ENCODE assay signal across 8 cellular contexts in the genomic region with DNA sequence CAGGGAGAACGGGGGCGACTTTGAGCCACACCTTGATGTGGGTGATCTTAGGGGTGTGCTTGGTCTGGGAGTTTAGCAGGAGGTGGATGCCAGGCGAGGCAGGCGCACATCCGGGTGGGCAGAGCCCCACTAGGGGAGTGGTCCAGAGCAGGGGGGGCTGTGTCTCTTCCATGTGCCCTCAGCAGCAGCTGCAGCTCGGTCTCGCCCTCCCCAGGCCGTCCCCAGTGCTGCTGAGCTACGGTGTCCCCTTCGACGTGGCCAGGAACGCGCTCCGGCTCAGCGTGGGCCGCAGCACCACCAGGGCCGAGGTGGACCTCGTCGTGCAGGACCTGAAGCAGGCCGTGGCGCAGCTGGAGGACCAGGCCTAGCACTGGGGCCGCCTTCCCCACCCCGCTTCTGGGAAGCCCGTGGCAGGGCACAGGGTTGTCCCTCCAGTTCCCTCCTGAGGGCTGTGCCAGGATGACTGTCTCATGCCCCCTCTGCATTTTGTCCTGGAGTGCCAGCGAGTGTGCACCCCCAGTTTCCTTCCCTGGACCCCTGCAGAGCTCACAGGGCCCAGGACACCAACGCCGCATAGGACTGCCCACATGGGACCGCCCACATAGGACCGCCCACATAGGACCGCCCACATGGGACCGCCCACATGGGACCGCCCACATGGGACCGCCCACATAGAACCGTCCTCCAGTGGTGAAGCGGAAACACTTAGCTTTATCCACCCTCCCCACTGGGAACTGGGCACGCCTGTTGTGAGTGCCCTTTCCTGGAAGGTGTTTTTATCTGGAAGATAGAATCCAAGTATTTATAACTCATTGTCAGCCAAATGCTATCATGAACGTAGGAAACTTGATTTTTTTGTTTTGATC. TPM values are rescaled to one million over a fixed set of nuclear protein-coding genes. Genes with fewer than 3 reads are reported as not detected.
A peak's percentile ranks its signal among the peaks of the same experiment; 100 is the strongest.
DNase-seq lines count a peak whose midpoint lies in the region; ATAC-seq and TF ChIP-seq lines count a peak whose summit lies in the region.

No MANE protein-coding gene starts in this region.

- no peak overlapping the region for H3K4me3 ChIP-seq in CD8-positive, alpha-beta memory T cell (ENCODE audit: low read length)
- H3K4me3 ChIP-seq in SK-N-MC (peak overlapping the region; percentile 29), fibroblast of lung (replicated peaks in 1 of 4; ENCODE audit: control extremely low read depth in 1 of 4, insufficient read depth in 1 of 4, low read depth in 3 of 4, low read length in 4 of 4) (no peak overlapping the region), brain microvascular endothelial cell (ENCODE audit: low read depth, low read length) (no peak overlapping the region)

- no peak overlapping the region for H3K27ac ChIP-seq in CD8-positive, alpha-beta memory T cell (ENCODE audit: low read depth, low read length)
- no peak overlapping the region for H3K27ac ChIP-seq in SK-N-MC
- no peak overlapping the region for H3K27ac ChIP-seq in fibroblast of lung (ENCODE audit: insufficient read depth, low read length)
- H3K27ac ChIP-seq in brain microvascular endothelial cell = no peak overlapping the region

- no peak for TF ChIP-seq CTCF in fibroblast of lung (conservative IDR thresholded peaks at IDR 0.05 in 1 of 2, IDR thresholded peaks at IDR 0.05 in 1 of 2; ENCODE audit: low read depth in 1 of 2, low read length in 2 of 2)
- TF ChIP-seq CTCF in omental fat pad (IDR thresholded peaks at IDR 0.05) = no peak
- no peak for TF ChIP-seq CTCF in brain microvascular endothelial cell (IDR thresholded peaks at IDR 0.05; ENCODE audit: low read depth, low read length, missing control alignments)

- no peaks in the 10 kb centered on the region for H3K27me3 ChIP-seq in CD8-positive, alpha-beta memory T cell (ENCODE audit: insufficient read depth, low read length, poor library complexity, severe bottlenecking)
- H3K27me3 ChIP-seq in fibroblast of lung (ENCODE audit: control insufficient read depth, insufficient read depth, low read length) (no peaks in the 10 kb centered on the region), brain microvascular endothelial cell (replicated peaks) (no peaks in the 10 kb centered on the region)

- H3K9me3 ChIP-seq in CD8-positive, alpha-beta memory T cell (ENCODE audit: low read length) = no peaks in the 10 kb centered on the region
- H3K9me3 ChIP-seq in SK-N-MC (ENCODE audit: low read depth, low read length) = no peaks in the 10 kb centered on the region
- H3K9me3 ChIP-seq in fibroblast of lung (ENCODE audit: control insufficient read depth, insufficient read depth, low read depth, low read length) = no peaks in the 10 kb centered on the region

- H3K36me3 ChIP-seq in CD8-positive, alpha-beta memory T cell (ENCODE audit: insufficient read depth, low read length) = no peaks in the 10 kb centered on the region
- H3K36me3 ChIP-seq in SK-N-MC (ENCODE audit: insufficient read depth, low read length) (no peaks in the 10 kb centered on the region), fibroblast of lung (ENCODE audit: control insufficient read depth, insufficient read depth, low read length) (no peaks in the 10 kb centered on the region), brain microvascular endothelial cell (replicated peaks) (no peaks in the 10 kb centered on the region)

- H3K27ac Mint-ChIP-seq in CD8-positive, alpha-beta memory T cell = peak overlapping the region in 2 of 8 donors; percentile 60 to 85

- peaks cover 0 to 2% of the 10 kb centered on the region in 2 donors for H3K27me3 Mint-ChIP-seq in CD8-positive, alpha-beta memory T cell

- in situ Hi-C loops in brain microvascular endothelial cell (cut with HindIII; ENCODE audit: low pct_ligation_motif_present, low sequenced_read_pairs) = no loop called here

- H3K4me1 ChIP-seq in CD8-positive, alpha-beta memory T cell (ENCODE audit: insufficient read depth, low read length) = no peaks in the 10 kb centered on the region
- H3K4me1 ChIP-seq in fibroblast of lung (ENCODE audit: control insufficient read depth, extremely low read depth, insufficient read depth, low read length) = no peaks in the 10 kb centered on the region

- ATAC-seq in GM18868 (IDR thresholded peaks at IDR 0.05; ENCODE audit: unreplicated experiment) = peak; percentile 74
- peak; percentile 70 for ATAC-seq in HG03159 (IDR thresholded peaks at IDR 0.05; ENCODE audit: unreplicated experiment)
- peak; percentile 12 for ATAC-seq in omental fat pad (ENCODE audit: low FRiP score)

- peaks cover 0 to 12% (median 0%) of the 10 kb centered on the region in 3 donors for H3K36me3 Mint-ChIP-seq in CD8-positive, alpha-beta memory T cell

- no peak overlapping the region for H3K9ac ChIP-seq in SK-N-MC (ENCODE audit: insufficient read length)
- H3K9ac ChIP-seq in fibroblast of lung (ENCODE audit: insufficient read depth, low read length) = no peak overlapping the region

- H3K4me1 Mint-ChIP-seq in CD8-positive, alpha-beta memory T cell = no peaks in the 10 kb centered on the region

- no peak overlapping the region for H3K4me2 ChIP-seq in fibroblast of lung (ENCODE audit: extremely low read depth, insufficient read depth, low read length)

- DNase-seq in CD8-positive, alpha-beta memory T cell = peak in 3 of 5 donors; percentile 16 to 60 (median 20)
- DNase-seq in SK-N-MC (ENCODE audit: low read depth, low spot score) (peak; percentile 52), fibroblast of lung (ENCODE audit: low read depth in 2 of 2) (peak; percentile 23 to 74), omental fat pad (ENCODE audit: low spot score) (no peak), superior temporal gyrus (ENCODE audit: extremely low spot score) (no peak), brain microvascular endothelial cell (no peak)

- CTCF ChIA-PET in CD8-positive, alpha-beta memory T cell (lab: Charles Lee) = no interaction called here

- H3K79me2 ChIP-seq in fibroblast of lung (ENCODE audit: control insufficient read depth, insufficient read depth, low read length) = no peaks in the 10 kb centered on the region

- POLR2A ChIA-PET in CD8-positive, alpha-beta memory T cell (lab: Charles Lee) = no interaction called here

- no peaks in the 10 kb centered on the region for H4K20me1 ChIP-seq in fibroblast of lung (ENCODE audit: control insufficient read depth, extremely low read depth, insufficient read depth, low read length)

- H3K9me3 Mint-ChIP-seq in CD8-positive, alpha-beta memory T cell = no peaks in the 10 kb centered on the region

- no peak overlapping the region for H2AFZ ChIP-seq in fibroblast of lung (ENCODE audit: low read length)

- H3K4me3 Mint-ChIP-seq in CD8-positive, alpha-beta memory T cell = no peak overlapping the region

RNA-seq across cellular contexts. Expression of a gene that starts 1.9 kb away (rescaled TPM):
- not detected for total RNA-seq in CD8-positive, alpha-beta memory T cell
- polyA plus RNA-seq in CD8-positive, alpha-beta memory T cell = not detected
- 1.3 and 2.8 TPM in 2 replicates for total RNA-seq in fibroblast of lung
- polyA plus RNA-seq in fibroblast of lung = 0.36 and 0.79 TPM in 2 replicates
- 0.78 and 1.7 TPM in 2 replicates for polyA plus RNA-seq in fibroblast of lung (2012)
- polyA minus RNA-seq in fibroblast of lung (ENCODE audit: low replicate concordance) = 0.59 and 2.7 TPM in 2 replicates
- under 1 TPM; 0.19 to 0.47 (median 0.25) TPM for total RNA-seq in omental fat pad

RNA-seq across cellular contexts. Expression of a gene that starts 37.4 kb away (rescaled TPM):
- 10 to 100 TPM; 64.8 to 70.5 TPM for total RNA-seq in CD8-positive, alpha-beta memory T cell
- 16.1 TPM for polyA plus RNA-seq in CD8-positive, alpha-beta memory T cell
- total RNA-seq in fibroblast of lung (13.6 and 16.5 TPM in 2 replicates), omental fat pad (10 to 100 TPM in 3 of 4 donors, 1 to 10 TPM in 1; 7.3 to 15.8 (median 12.5) TPM)
- polyA plus RNA-seq in fibroblast of lung = 5.3 and 9.1 TPM in 2 replicates
- 6.5 and 11.3 TPM in 2 replicates for polyA plus RNA-seq in fibroblast of lung (2012)
- polyA minus RNA-seq in fibroblast of lung (ENCODE audit: low replicate concordance) = 6.8 and 10.2 TPM in 2 replicates

RNA-seq across cellular contexts. Expression of a gene that starts 40.2 kb away (rescaled TPM):
- total RNA-seq in CD8-positive, alpha-beta memory T cell = not detected
- polyA plus RNA-seq in CD8-positive, alpha-beta memory T cell = not detected
- total RNA-seq in fibroblast of lung (0.26 and 1.2 TPM in 2 replicates), omental fat pad (1 to 10 TPM in 1 of 4 donors, under 1 TPM in 3; 0.28 to 1.6 (median 0.57) TPM)
- polyA plus RNA-seq in fibroblast of lung = 0.02 and 1.6 TPM in 2 replicates
- polyA plus RNA-seq in fibroblast of lung (2012) = 0.09 and 3.8 TPM in 2 replicates
- polyA minus RNA-seq in fibroblast of lung (ENCODE audit: low replicate concordance) = 1.4 TPM in 1 of 2 replicates, not detected in the other

Comparison
In these comparisons a context has a peak if more than half of its experiments do, and no peak if none do; other contexts are left out.
1. DNase-seq: peak in CD8-positive, alpha-beta memory T cell (3 of 5), SK-N-MC (single experiment) and fibroblast of lung (2 of 2); none in omental fat pad (single experiment), superior temporal gyrus (single experiment) and brain microvascular endothelial cell (single experiment).
2. ATAC-seq: peak in every context shown above with its lines; median percentile 74 in GM18868; 70 in HG03159; 12 in omental fat pad.